19 cellular contexts compared by ENCODE assay signal in genomic region chr5:118557103-118557805, GRCh38.
DNase-seq lines count a peak whose midpoint lies in the region; ATAC-seq and TF ChIP-seq lines count a peak whose summit lies in the region.
"Had no signal": no experiment of that assay in that cellular context is flagged by ENCODE, and none has a peak within 500 bp of the region (broad histone marks: within the 10 kb centered on the region; RNA-seq: fewer than 3 reads in every experiment).

No MANE protein-coding gene starts in this region.

- no peaks in the 10 kb centered on the region for H3K27me3 ChIP-seq in GM23248 (replicated peaks; ENCODE audit: insufficient read depth)
- H3K27me3 ChIP-seq in osteoblast (ENCODE audit: insufficient read depth, low read length) = no peaks in the 10 kb centered on the region
- no peaks in the 10 kb centered on the region for H3K27me3 ChIP-seq in ascending aorta
- H3K27me3 ChIP-seq: heart left ventricle, ovary, transverse colon had no signal

- H3K4me2 ChIP-seq in GM23248 (ENCODE audit: unreplicated experiment) = no peak overlapping the region
- no peak overlapping the region for H3K4me2 ChIP-seq in osteoblast (ENCODE audit: insufficient read depth, low read length)

- peaks cover 15% of the 10 kb centered on the region for H3F3A ChIP-seq in GM23248 (ENCODE audit: insufficient read depth)

- H3K4me1 ChIP-seq in GM23248 (ENCODE audit: insufficient read depth) = peaks cover 27% of the 10 kb centered on the region
- peaks cover 6% of the 10 kb centered on the region for H3K4me1 ChIP-seq in osteoblast (ENCODE audit: insufficient read depth, low read length)
- peaks cover 0 to 5% of the 10 kb centered on the region in 2 donors for H3K4me1 ChIP-seq in ascending aorta
- H3K4me1 ChIP-seq: transverse colon had no signal

- H4K20me1 ChIP-seq in GM23248 (ENCODE audit: insufficient read depth) (no peaks in the 10 kb centered on the region), osteoblast (ENCODE audit: insufficient read depth, low read length) (no peaks in the 10 kb centered on the region)

- no peak for ATAC-seq in HG02981 (IDR thresholded peaks at IDR 0.05; ENCODE audit: unreplicated experiment)
- ATAC-seq: activated T-helper 17 cell treated with anti-CD3 and anti-CD28 coated beads, Interleukin-2, amount 50 U/mL, for 72 hours; HCT116; heart left ventricle had no signal

- no peak for TF ChIP-seq CTCF in osteoblast (IDR thresholded peaks at IDR 0.05; ENCODE audit: extremely low read depth, low read depth, low read length)
- TF ChIP-seq CTCF in ascending aorta (IDR thresholded peaks at IDR 0.05) = no peak

- DNase-seq in COLO829 (ENCODE audit: low spot score) = peak; percentile 17
- DNase-seq in GM23248 = peak; percentile 18
- DNase-seq in fibroblast of peridontal ligament (ENCODE audit: extremely low read depth) = peak; percentile 28
- no peak for DNase-seq in osteoblast (ENCODE audit: insufficient read length, low spot score, missing footprints)
- DNase-seq in ascending aorta (ENCODE audit: low spot score in 2 of 2) = no peak
- DNase-seq in NCI-H446 treated with DMSO at 0.1 percent for 48 hours (lab: John Stamatoyannopoulos, UW) = no peak
- DNase-seq: CD4-positive, alpha-beta memory T cell; DMS79; heart left ventricle; naive B cell; NCI-H2227 treated with DMSO at 0.1 percent for 48 hours; NCI-H748 treated with DMSO at 0.1 percent for 48 hours; ovary; stimulated activated CD8-positive, alpha-beta memory T cell treated with anti-CD3 and anti-CD28 coated beads, Interleukin-4, amount 100 ng/mL, for 48 hours; transverse colon; WERI-Rb-1 had no signal

- H3K36me3 ChIP-seq in GM23248 (ENCODE audit: low read depth) = no peaks in the 10 kb centered on the region
- no peaks in the 10 kb centered on the region for H3K36me3 ChIP-seq in osteoblast (ENCODE audit: insufficient read depth, low read length)
- H3K36me3 ChIP-seq in ascending aorta = no peaks in the 10 kb centered on the region
- H3K36me3 ChIP-seq: heart left ventricle, ovary, transverse colon, WERI-Rb-1 had no signal

- no peak overlapping the region for H3K9ac ChIP-seq in GM23248

- H3K27ac ChIP-seq in GM23248 = no peak overlapping the region
- H3K27ac ChIP-seq in osteoblast (ENCODE audit: low read depth, low read length) = no peak overlapping the region
- H3K27ac ChIP-seq in ascending aorta = no peak overlapping the region
- H3K27ac ChIP-seq: ovary, transverse colon, WERI-Rb-1 had no signal

- H3K79me2 ChIP-seq in GM23248 (ENCODE audit: insufficient read depth) (no peaks in the 10 kb centered on the region), osteoblast (ENCODE audit: insufficient read depth, low read length) (no peaks in the 10 kb centered on the region)

- 88 to 92% methylated on average over 7 of the region's 7 CpGs for WGBS in GM23248 (ENCODE audit: low coverage in 1 of 2, low lambda C conversion rate in 2 of 2, missing lambda C conversion rate in 2 of 2), 2 experiments

- intact Hi-C loops in ascending aorta (cut with DNase I) = no loop called here

- in situ Hi-C loops in GM23248 (cut with MboI) = no loop called here

- H3K9me3 ChIP-seq in GM23248 (ENCODE audit: low read depth) (no peaks in the 10 kb centered on the region), osteoblast (ENCODE audit: low read depth, low read length) (no peaks in the 10 kb centered on the region), ascending aorta (no peaks in the 10 kb centered on the region)
- H3K9me3 ChIP-seq: heart left ventricle, ovary, transverse colon had no signal

- H2AFZ ChIP-seq in GM23248 (no peak overlapping the region), osteoblast (ENCODE audit: low read length) (peak overlapping the region; percentile 46)

- H3K9me2 ChIP-seq in GM23248 (ENCODE audit: insufficient read depth) = no peaks in the 10 kb centered on the region

- H3K4me3 ChIP-seq in GM23248 (no peak overlapping the region), osteoblast (ENCODE audit: insufficient read depth, low read length) (no peak overlapping the region), ascending aorta (no peak overlapping the region)
- H3K4me3 ChIP-seq: heart left ventricle, ovary, transverse colon had no signal

Comparison
In these comparisons a context has a peak if more than half of its experiments do, and no peak if none do; other contexts are left out.
1. DNase-seq: peak in COLO829 (single experiment), GM23248 (single experiment) and fibroblast of peridontal ligament (single experiment); none in osteoblast (single experiment), ascending aorta (0 of 2) and NCI-H446 treated with DMSO at 0.1 percent for 48 hours (single experiment).